In genomic region chr1:156165083-156165482, GRCh38 we compare ENCODE assay signal across 1 cellular context.
TF ChIP-seq lines count a peak whose summit lies in the region.

No MANE protein-coding gene starts in this region.

TF ChIP-seq in endothelial cell of umbilical vein, 7 proteins besides CTCF, POLR2A, EP300 and RAD21:
- no peak for TF ChIP-seq FOS (IDR thresholded peaks at IDR 0.05; ENCODE audit: borderline replicate concordance, insufficient read depth, low read length)
- TF ChIP-seq EZH2 (IDR thresholded peaks at IDR 0.05; ENCODE audit: borderline replicate concordance, low read depth, low read length, severe bottlenecking): no peak
- TF ChIP-seq MAX (IDR thresholded peaks at IDR 0.05; ENCODE audit: insufficient read depth, insufficient read length): no peak
- no peak for TF ChIP-seq MYC (IDR thresholded peaks at IDR 0.05; ENCODE audit: low read depth, low read length)
- TF ChIP-seq GATA2 (IDR thresholded peaks at IDR 0.05; ENCODE audit: insufficient read depth, insufficient read length, low read depth, low read length): no peak
- no peak for TF ChIP-seq JUN (IDR thresholded peaks at IDR 0.05; ENCODE audit: borderline replicate concordance, insufficient read depth, insufficient read length, low read depth)
- no peak for TF ChIP-seq POLR2AphosphoS5 (IDR thresholded peaks at IDR 0.05; ENCODE audit: insufficient read depth, low read depth, low read length)
TF ChIP-seq in endothelial cell of umbilical vein: peak in this region for 0.
